19 cellular contexts compared by ENCODE assay signal in the genomic region with DNA sequence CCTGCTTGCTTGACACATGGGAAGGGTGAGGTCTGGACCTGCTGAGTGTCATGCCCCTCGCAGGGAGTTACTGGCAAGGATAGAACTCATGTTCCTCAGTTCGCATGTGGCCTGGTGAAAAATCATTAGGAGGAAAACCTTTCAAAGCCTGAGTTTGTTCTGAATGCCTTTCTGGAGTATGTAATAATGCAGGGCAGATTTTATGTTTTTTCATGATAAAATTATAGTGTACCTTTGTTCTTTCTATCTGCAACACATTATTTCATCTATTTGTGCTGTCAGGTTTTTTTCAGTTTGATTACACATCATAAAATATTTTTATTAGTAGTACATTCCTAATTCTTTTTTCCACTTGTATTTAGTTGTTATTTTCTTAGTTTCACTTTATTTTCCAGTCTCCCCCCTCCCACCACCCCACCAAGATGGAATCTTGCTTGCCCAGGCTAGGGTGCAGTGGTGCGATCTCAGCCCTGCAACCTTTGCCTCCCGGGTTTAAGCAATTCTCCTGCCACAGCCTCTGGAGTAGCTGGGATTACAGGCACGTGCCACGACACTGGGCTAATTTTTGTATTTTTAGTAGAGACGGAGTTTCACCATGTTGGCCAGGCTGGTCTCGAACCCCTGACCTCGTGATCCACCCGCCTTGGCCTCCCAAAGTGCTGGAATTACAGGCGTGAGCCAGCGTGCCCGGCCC. TPM values are rescaled to one million over a fixed set of nuclear protein-coding genes. Genes with fewer than 3 reads are reported as not detected.
DNase-seq lines count a peak whose midpoint lies in the region; ATAC-seq and TF ChIP-seq lines count a peak whose summit lies in the region.
"Had no signal": no experiment of that assay in that cellular context is flagged by ENCODE, and none has a peak within 500 bp of the region (broad histone marks: within the 10 kb centered on the region; RNA-seq: fewer than 3 reads in every experiment).

No MANE protein-coding gene starts in this region.

- H3K4me1 ChIP-seq in right atrium auricular region, result peaks cover 0 to 68% of the 10 kb centered on the region in 2 donors

- no peak for ATAC-seq in left cardiac atrium
- ATAC-seq in HG02973 (IDR thresholded peaks at IDR 0.05; ENCODE audit: unreplicated experiment), result no peak
- ATAC-seq in GM19397 (IDR thresholded peaks at IDR 0.05; ENCODE audit: unreplicated experiment), result no peak
- no peak for ATAC-seq in GM18867 (IDR thresholded peaks at IDR 0.05; ENCODE audit: unreplicated experiment)
- ATAC-seq: HCT116 had no signal

- TF ChIP-seq CTCF in right atrium auricular region (IDR thresholded peaks at IDR 0.05) (no peak), mesothelial cell of epicardium (IDR thresholded peaks at IDR 0.05; ENCODE audit: unreplicated experiment) (no peak)

- H3K4me3 ChIP-seq in right atrium auricular region, result no peak overlapping the region
- H3K4me3 ChIP-seq: smooth muscle cell, suprapubic skin had no signal

- peaks cover 64% of the 10 kb centered on the region for H3K4me1 Mint-ChIP-seq in activated naive CD8-positive, alpha-beta T cell treated with anti-CD3 and anti-CD28 coated beads for 36 hours
- peaks cover 33% of the 10 kb centered on the region for H3K4me1 Mint-ChIP-seq in mesothelial cell of epicardium

- no peak overlapping the region for H3K4me3 Mint-ChIP-seq in activated naive CD8-positive, alpha-beta T cell treated with anti-CD3 and anti-CD28 coated beads for 36 hours
- H3K4me3 Mint-ChIP-seq in mesothelial cell of epicardium, result no peak overlapping the region

- H3K27ac ChIP-seq in right atrium auricular region, result peak overlapping the region; percentile 8 to 9
- H3K27ac ChIP-seq: suprapubic skin had no signal

- H3K27me3 Mint-ChIP-seq in activated naive CD8-positive, alpha-beta T cell treated with anti-CD3 and anti-CD28 coated beads for 36 hours, result no peaks in the 10 kb centered on the region
- H3K27me3 Mint-ChIP-seq in mesothelial cell of epicardium (ENCODE audit: low read depth), result no peaks in the 10 kb centered on the region

- no peaks in the 10 kb centered on the region for H3K27me3 ChIP-seq in right atrium auricular region
- H3K27me3 ChIP-seq: suprapubic skin had no signal

- intact Hi-C loops in left cardiac atrium (cut with DNase I), result no loop called here

- no peaks in the 10 kb centered on the region for H3K9me3 ChIP-seq in right atrium auricular region
- H3K9me3 ChIP-seq: suprapubic skin had no signal

- peak overlapping the region; percentile 70 for H3K27ac Mint-ChIP-seq in activated naive CD8-positive, alpha-beta T cell treated with anti-CD3 and anti-CD28 coated beads for 36 hours
- H3K27ac Mint-ChIP-seq in mesothelial cell of epicardium, result peak overlapping the region; percentile 85

- DNase-seq in right atrium auricular region (ENCODE audit: low spot score) (no peak), left cardiac atrium (no peak), mesothelial cell of epicardium (ENCODE audit: low spot score in 2 of 2, unreplicated experiment in 2 of 2) (no peak)
- no peak for DNase-seq in activated naive CD8-positive, alpha-beta T cell treated with anti-CD3 and anti-CD28 coated beads for 36 hours
- no peak for DNase-seq in stimulated activated naive CD4-positive, alpha-beta T cell treated with Interleukin-2 at 50 U/mL for 16 hours (lab: John Stamatoyannopoulos, UW)
- DNase-seq: activated CD4-positive, alpha-beta T cell treated with anti-CD3 and anti-CD28 coated beads, Interleukin-2, amount 50 U/mL, for 1 hour; activated naive CD4-positive, alpha-beta T cell treated with Interleukin-2 at 50 U/mL for 16 hours; DMS79 treated with DMSO at 0.1 percent for 48 hours; mammary epithelial cell; NCI-H1092 treated with DMSO at 0.1 percent for 48 hours; NCI-H526; SHP77; stimulated activated CD4-positive, alpha-beta T cell treated with anti-CD3 and anti-CD28 coated beads, Interleukin-4, amount 100 ng/mL, for 24 hours had no signal

- H3K36me3 ChIP-seq in right atrium auricular region, result peaks cover 11% of the 10 kb centered on the region

- peaks cover 30% of the 10 kb centered on the region for H3K36me3 Mint-ChIP-seq in activated naive CD8-positive, alpha-beta T cell treated with anti-CD3 and anti-CD28 coated beads for 36 hours
- H3K36me3 Mint-ChIP-seq in mesothelial cell of epicardium, result peaks cover 16% of the 10 kb centered on the region

- no peaks in the 10 kb centered on the region for H3K9me3 Mint-ChIP-seq in activated naive CD8-positive, alpha-beta T cell treated with anti-CD3 and anti-CD28 coated beads for 36 hours
- no peaks in the 10 kb centered on the region for H3K9me3 Mint-ChIP-seq in mesothelial cell of epicardium

RNA-seq across cellular contexts. Expression of gene DDI2, which starts 8.1 kb away (rescaled TPM):
- total RNA-seq in right atrium auricular region (10 to 100 TPM; 16.5 to 24.7 TPM), left cardiac atrium (10 to 100 TPM; 23.6 to 25.1 TPM), mesothelial cell of epicardium (31.7 to 34.5 TPM (median 34.1 TPM) in 3 replicates)
- total RNA-seq in activated naive CD8-positive, alpha-beta T cell treated with anti-CD3 and anti-CD28 coated beads for 36 hours, result 10 to 100 TPM; 45.4 to 45.9 TPM

RNA-seq across cellular contexts. Expression of gene AGMAT, which starts 40.5 kb away (rescaled TPM):
- total RNA-seq in right atrium auricular region (not detected), left cardiac atrium (under 1 TPM in 1 of 2 donors, not detected in 1; 0.13 TPM), mesothelial cell of epicardium (0.16 to 0.31 TPM (median 0.25 TPM) in 3 replicates)
- total RNA-seq in activated naive CD8-positive, alpha-beta T cell treated with anti-CD3 and anti-CD28 coated beads for 36 hours, result 10 to 100 TPM; 25.4 to 26.2 TPM

RNA-seq across cellular contexts. Expression of gene PLEKHM2, which starts 58.7 kb away (rescaled TPM):
- total RNA-seq in right atrium auricular region (10 to 100 TPM; 53.6 to 78.1 TPM), left cardiac atrium (10 to 100 TPM; 64.5 to 70.4 TPM), mesothelial cell of epicardium (59.9 to 63.0 TPM (median 60.6 TPM) in 3 replicates)
- total RNA-seq in activated naive CD8-positive, alpha-beta T cell treated with anti-CD3 and anti-CD28 coated beads for 36 hours, result 10 to 100 TPM; 45.4 to 50.6 TPM

Comparison
In these comparisons a context has a peak if more than half of its experiments do, and no peak if none do; other contexts are left out.
1. RNA of gene AGMAT, which starts 40.5 kb away (total RNA-seq): 25.4 to 26.2 TPM in activated naive CD8-positive, alpha-beta T cell treated with anti-CD3 and anti-CD28 coated beads for 36 hours; 0.16 to 0.31 TPM in mesothelial cell of epicardium, 0.13 TPM in left cardiac atrium and not detected in right atrium auricular region; every median in the first group is over 10 times any median in the second.